Comparison of ENCODE assay signal across 1 cellular context in genomic region chr22:26170795-26171194, GRCh38.
TF ChIP-seq lines count a peak whose summit lies in the region.

No MANE protein-coding gene starts in this region.

TF ChIP-seq in HEK293, 187 proteins besides CTCF, POLR2A, EP300 and RAD21 (continued from another document):
- no peak for TF ChIP-seq ZSCAN18 (tag by site-specific recombination; IDR thresholded peaks at IDR 0.05)
